8 cellular contexts compared by ENCODE assay signal in the genomic region with DNA sequence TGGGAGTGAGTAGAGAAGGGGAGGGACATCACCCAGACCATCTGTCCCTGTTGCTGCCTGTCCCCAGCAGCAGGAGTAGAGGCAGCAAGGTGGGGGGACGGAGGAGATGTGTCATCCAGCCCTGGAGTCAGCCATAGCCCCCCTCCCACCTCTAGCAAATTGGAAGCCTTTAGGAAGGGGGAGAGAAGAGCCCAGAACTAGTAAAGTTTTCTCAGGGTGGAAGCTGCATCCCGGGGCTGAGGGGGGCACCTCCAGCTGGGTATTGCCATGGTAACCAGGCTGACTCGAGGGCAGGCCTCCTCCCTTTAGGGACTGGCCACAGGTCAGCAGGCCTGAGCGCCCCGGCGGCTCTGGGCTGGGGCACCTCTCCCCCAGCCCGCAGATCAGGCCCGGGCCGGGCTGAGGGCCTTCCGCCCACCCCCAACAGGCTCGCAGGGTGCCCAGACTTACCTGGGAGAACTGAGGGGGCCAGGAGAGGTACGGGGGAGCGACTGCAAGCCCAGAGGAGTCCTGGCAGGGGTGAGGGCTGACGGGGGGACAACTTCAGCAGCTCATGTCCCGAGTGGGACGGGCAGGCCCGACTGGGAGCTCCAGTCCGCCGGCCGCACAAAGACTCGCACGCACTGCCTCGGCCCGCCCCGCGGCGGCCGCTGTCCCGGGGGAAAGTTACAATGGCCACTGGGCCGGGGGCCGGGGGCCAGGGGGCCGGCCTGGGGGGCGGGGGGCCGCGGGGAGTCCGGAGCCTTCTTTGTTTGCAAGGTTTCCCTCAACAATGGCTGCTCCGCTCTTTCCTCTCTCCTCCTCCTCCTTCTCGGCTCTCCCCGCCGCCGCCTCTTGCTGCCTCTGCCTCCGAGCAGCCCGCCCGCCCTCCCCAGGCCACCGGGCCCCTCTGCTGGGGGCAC. TPM values are rescaled to one million over a fixed set of nuclear protein-coding genes. Genes with fewer than 3 reads are reported as not detected.
DNase-seq lines count a peak whose midpoint lies in the region; ATAC-seq and TF ChIP-seq lines count a peak whose summit lies in the region.

No MANE protein-coding gene starts in this region.

- H3K4me3 Mint-ChIP-seq in natural killer cell treated with Interleukin-12 subunit alpha and Interleukin-12 subunit beta and Interleukin-15 and Interleukin-18, amount 100 ng/mL, for 72 hours, result peak overlapping the region; percentile 82

- H3K36me3 Mint-ChIP-seq in natural killer cell treated with Interleukin-12 subunit alpha and Interleukin-12 subunit beta and Interleukin-15 and Interleukin-18, amount 100 ng/mL, for 72 hours, result no peaks in the 10 kb centered on the region

- peak overlapping the region; percentile 93 for H3K4me2 ChIP-seq in SU-DHL-6 (ENCODE audit: low read depth, low read length, poor library complexity, severe bottlenecking)

- no peaks in the 10 kb centered on the region; the same call in 1 of the 2 replicates for H4K20me1 ChIP-seq in SU-DHL-6 (ENCODE audit: low read depth, low read length)

- no peaks in the 10 kb centered on the region for H3K36me3 ChIP-seq in SU-DHL-6 (ENCODE audit: low read length)

- peaks cover 47 to 56% of the 10 kb centered on the region in 2 donors for H3K4me1 Mint-ChIP-seq in natural killer cell treated with Interleukin-12 subunit alpha and Interleukin-12 subunit beta and Interleukin-15 and Interleukin-18, amount 100 ng/mL, for 72 hours (ENCODE audit: low read depth in 2 of 2)

- TF ChIP-seq CTCF in SU-DHL-6 (IDR thresholded peaks at IDR 0.05; ENCODE audit: insufficient read depth, low read length, poor library complexity, severe bottlenecking), result no peak

- H3K9me3 ChIP-seq in SU-DHL-6 (ENCODE audit: insufficient read depth, low read length), result no peaks in the 10 kb centered on the region

- H3K9me2 ChIP-seq in SU-DHL-6 (replicated peaks; ENCODE audit: insufficient read depth, low read length), result no peaks in the 10 kb centered on the region

- H3K27me3 Mint-ChIP-seq in natural killer cell treated with Interleukin-12 subunit alpha and Interleukin-12 subunit beta and Interleukin-15 and Interleukin-18, amount 100 ng/mL, for 72 hours, result no peaks in the 10 kb centered on the region

- peak overlapping the region; percentile 67 for H3K4me3 ChIP-seq in SU-DHL-6 (ENCODE audit: insufficient read depth, low read length, poor library complexity, severe bottlenecking)

- no peaks in the 10 kb centered on the region for H3K9me3 Mint-ChIP-seq in natural killer cell treated with Interleukin-12 subunit alpha and Interleukin-12 subunit beta and Interleukin-15 and Interleukin-18, amount 100 ng/mL, for 72 hours

- no peak for TF ChIP-seq POLR2A in erythroblast (IDR thresholded peaks at IDR 0.05; ENCODE audit: low read length)

- H3K9ac ChIP-seq in SU-DHL-6 (ENCODE audit: low read length), result peak overlapping the region; percentile 77

- DNase-seq in NCI-H510A treated with DMSO at 0.1 percent for 48 hours (lab: John Stamatoyannopoulos, UW) (peak; percentile 20), NCI-H510A (lab: John Stamatoyannopoulos, UW) (no peak), erythroblast (lab: John Stamatoyannopoulos, UW) (peak; percentile 73 to 76), H4 (ENCODE audit: low spot score) (no peak)
- DNase-seq in natural killer cell treated with Interleukin-12 subunit alpha and Interleukin-12 subunit beta and Interleukin-15 and Interleukin-18, amount 100 ng/mL, for 72 hours (ENCODE audit: low spot score), result peak; percentile 64

- H2AFZ ChIP-seq in SU-DHL-6 (ENCODE audit: low read depth, low read length, severe bottlenecking), result no peak overlapping the region

- ATAC-seq in HG02884 (IDR thresholded peaks at IDR 0.05; ENCODE audit: unreplicated experiment) (peak; percentile 11), HG03439 (IDR thresholded peaks at IDR 0.05; ENCODE audit: unreplicated experiment) (no peak)
- peak; percentile 17 to 38 for ATAC-seq in natural killer cell treated with Interleukin-12 subunit alpha and Interleukin-12 subunit beta and Interleukin-15 and Interleukin-18, amount 100 ng/mL, for 72 hours

- peaks cover 34% of the 10 kb centered on the region for H3F3A ChIP-seq in SU-DHL-6 (ENCODE audit: insufficient read depth)

- 0 out of 2 replicates have a peak overlapping the region, but pooled peaks have one; percentile 12 for H3K27ac ChIP-seq in SU-DHL-6 (ENCODE audit: low read depth, low read length)

- peak overlapping the region; percentile 80 to 90 for H3K27ac Mint-ChIP-seq in natural killer cell treated with Interleukin-12 subunit alpha and Interleukin-12 subunit beta and Interleukin-15 and Interleukin-18, amount 100 ng/mL, for 72 hours

- peaks cover 62% of the 10 kb centered on the region for H3K79me2 ChIP-seq in SU-DHL-6 (ENCODE audit: insufficient read depth, low read length)

- no peaks in the 10 kb centered on the region for H3K27me3 ChIP-seq in SU-DHL-6 (ENCODE audit: low read length)

RNA-seq across cellular contexts. Expression of a gene that starts 6.0 kb away (rescaled TPM):
- total RNA-seq in natural killer cell treated with Interleukin-12 subunit alpha and Interleukin-12 subunit beta and Interleukin-15 and Interleukin-18, amount 100 ng/mL, for 72 hours, result 10 to 100 TPM; 61.8 to 87.9 TPM
- total RNA-seq in H4 (2014; rRNA removed; shearing (Covaris generic)), result 16.8 and 31.3 TPM in 2 replicates

RNA-seq across cellular contexts. Expression of a gene that starts 18.6 kb away (rescaled TPM):
- total RNA-seq in natural killer cell treated with Interleukin-12 subunit alpha and Interleukin-12 subunit beta and Interleukin-15 and Interleukin-18, amount 100 ng/mL, for 72 hours, result 100 to 1,000 TPM in 1 of 2 donors, 10 to 100 TPM in 1; 56.3 to 134 TPM
- total RNA-seq in H4 (2014; rRNA removed; shearing (Covaris generic)), result 12.8 and 14.7 TPM in 2 replicates

RNA-seq across cellular contexts. Expression of a gene that starts 38.0 kb away (rescaled TPM):
- 100 to 1,000 TPM in 1 of 2 donors, 10 to 100 TPM in 1; 98.9 to 172 TPM for total RNA-seq in natural killer cell treated with Interleukin-12 subunit alpha and Interleukin-12 subunit beta and Interleukin-15 and Interleukin-18, amount 100 ng/mL, for 72 hours
- total RNA-seq in H4 (2014; rRNA removed; shearing (Covaris generic)), result 55.3 and 72.3 TPM in 2 replicates

RNA-seq across cellular contexts. Expression of a gene that starts 49.1 kb away (rescaled TPM):
- 10 to 100 TPM; 25.0 to 28.6 TPM for total RNA-seq in natural killer cell treated with Interleukin-12 subunit alpha and Interleukin-12 subunit beta and Interleukin-15 and Interleukin-18, amount 100 ng/mL, for 72 hours
- 6.3 and 16.8 TPM in 2 replicates for total RNA-seq in H4 (2014; rRNA removed; shearing (Covaris generic))

RNA-seq across cellular contexts. Expression of a gene that starts 58.2 kb away (rescaled TPM):
- 10 to 100 TPM; 36.5 to 39.3 TPM for total RNA-seq in natural killer cell treated with Interleukin-12 subunit alpha and Interleukin-12 subunit beta and Interleukin-15 and Interleukin-18, amount 100 ng/mL, for 72 hours
- 3.1 and 6.3 TPM in 2 replicates for total RNA-seq in H4 (2014; rRNA removed; shearing (Covaris generic))

Comparison
In these comparisons a context has a peak if more than half of its experiments do, and no peak if none do; other contexts are left out.
1. DNase-seq: peak in NCI-H510A treated with DMSO at 0.1 percent for 48 hours (single experiment), erythroblast (2 of 2) and natural killer cell treated with Interleukin-12 subunit alpha and Interleukin-12 subunit beta and Interleukin-15 and Interleukin-18, amount 100 ng/mL, for 72 hours (single experiment); none in NCI-H510A (single experiment) and H4 (single experiment).